In genomic region chr7:83038787-83039186, GRCh38 we compare ENCODE assay signal across 25 cellular contexts.
A peak's percentile ranks its signal among the peaks of the same experiment; 100 is the strongest.
DNase-seq lines count a peak whose midpoint lies in the region; ATAC-seq and TF ChIP-seq lines count a peak whose summit lies in the region.
"Had no signal": no experiment of that assay in that cellular context is flagged by ENCODE, and none has a peak within 500 bp of the region (broad histone marks: within the 10 kb centered on the region; RNA-seq: fewer than 3 reads in every experiment).

No MANE protein-coding gene starts in this region.

- H3K9me3 ChIP-seq in HEK293 (ENCODE audit: control insufficient read depth, insufficient read depth, low read depth, low read length), result no peaks in the 10 kb centered on the region
- H3K9me3 ChIP-seq: SJSA1 had no signal

- no peaks in the 10 kb centered on the region for H3K27me3 Mint-ChIP-seq in activated T-cell treated with anti-CD3 and anti-CD28 coated beads, Interleukin-2, amount 50 U/mL, for 72 hours (ENCODE audit: low read depth)
- H3K27me3 Mint-ChIP-seq: IgD-negative memory B cell had no signal

- H3K9me3 Mint-ChIP-seq in activated T-cell treated with anti-CD3 and anti-CD28 coated beads, Interleukin-2, amount 50 U/mL, for 72 hours, result peaks cover 2 to 9% of the 10 kb centered on the region in 2 donors
- H3K9me3 Mint-ChIP-seq: IgD-negative memory B cell had no signal

- H3K27ac Mint-ChIP-seq in activated T-cell treated with anti-CD3 and anti-CD28 coated beads, Interleukin-2, amount 50 U/mL, for 72 hours, result no peak overlapping the region
- H3K27ac Mint-ChIP-seq: IgD-negative memory B cell had no signal

- no peak for TF ChIP-seq CTCF in HEK293 (tag by site-specific recombination; IDR thresholded peaks at IDR 0.05)

- H3K4me3 Mint-ChIP-seq in activated T-cell treated with anti-CD3 and anti-CD28 coated beads, Interleukin-2, amount 50 U/mL, for 72 hours, result no peak overlapping the region
- H3K4me3 Mint-ChIP-seq: IgD-negative memory B cell had no signal

- H3K36me3 ChIP-seq in HEK293 (ENCODE audit: control insufficient read depth in 2 of 2, insufficient read depth in 1 of 2, low read length in 2 of 2), result no peaks in the 10 kb centered on the region
- H3K36me3 ChIP-seq: SJSA1 had no signal

- H3K4me1 ChIP-seq in HEK293 (ENCODE audit: control insufficient read depth, insufficient read depth, low read length), result no peaks in the 10 kb centered on the region
- H3K4me1 ChIP-seq: SJSA1 had no signal

- no peak overlapping the region for H3K4me3 ChIP-seq in HEK293 (ENCODE audit: low read depth, low read length)
- H3K4me3 ChIP-seq: SJSA1 had no signal

- no peaks in the 10 kb centered on the region for H3K4me1 Mint-ChIP-seq in activated T-cell treated with anti-CD3 and anti-CD28 coated beads, Interleukin-2, amount 50 U/mL, for 72 hours (ENCODE audit: low read depth)
- H3K4me1 Mint-ChIP-seq: IgD-negative memory B cell had no signal

- DNase-seq in EH (ENCODE audit: low read depth) (peak; percentile 12), amniotic epithelial cell (ENCODE audit: low read depth) (peak; percentile 6), iris pigment epithelial cell (ENCODE audit: low read depth) (peak; percentile 24), germinal center (ENCODE audit: low spot score) (no peak)
- DNase-seq in activated CD4-positive, CD25-positive, alpha-beta regulatory T cell (lab: John Stamatoyannopoulos, UW), result no peak
- no peak for DNase-seq in activated T-cell treated with anti-CD3 and anti-CD28 coated beads, Interleukin-2, amount 50 U/mL, for 72 hours
- DNase-seq: 8988T, Calu3, DMS79 treated with DMSO at 0.1 percent for 48 hours, GOT3, NCI-H1105, NCI-H1436 treated with DMSO at 0.1 percent for 48 hours, NCI-H1930, NCI-H446, NCI-H524 treated with DMSO at 0.1 percent for 48 hours, NCI-H774, Right ventricle myocardium superior, RPMI8226 had no signal

- ATAC-seq in HG03469 (IDR thresholded peaks at IDR 0.05; ENCODE audit: unreplicated experiment), result no peak
- no peak for ATAC-seq in activated T-cell treated with anti-CD3 and anti-CD28 coated beads, Interleukin-2, amount 50 U/mL, for 72 hours (replicated peaks in 1 of 2)
- ATAC-seq: HCT116 had no signal

- no peak overlapping the region for H3K27ac ChIP-seq in HEK293 (ENCODE audit: extremely low read depth, low read depth, low read length)
- H3K27ac ChIP-seq: HL-60, KMS-11, SJSA1 had no signal

- CTCF ChIA-PET in HEK293 (lab: Yijun Ruan, JAX), result interaction anchor here (0.7 kb wide), 1 partner anchor 622 kb away, joined by 3 read pairs; no protein-coding TSS in a partner anchor

- POLR2A ChIA-PET in HEK293 (lab: Yijun Ruan, JAX), result no interaction called here

- no peaks in the 10 kb centered on the region for H3K36me3 Mint-ChIP-seq in activated T-cell treated with anti-CD3 and anti-CD28 coated beads, Interleukin-2, amount 50 U/mL, for 72 hours (ENCODE audit: insufficient read depth in 2 of 2)
- H3K36me3 Mint-ChIP-seq: IgD-negative memory B cell had no signal

TF ChIP-seq in HEK293, 187 proteins besides CTCF, POLR2A, EP300 and RAD21:
- peak; percentile 25; the same call in 1 of the 2 replicates for TF ChIP-seq FEZF1 (tag by site-specific recombination; IDR thresholded peaks at IDR 0.05)
- no peak for TF ChIP-seq ZNF362 (tag by site-specific recombination; IDR thresholded peaks at IDR 0.05)

Comparison
In these comparisons a context has a peak if more than half of its experiments do, and no peak if none do; other contexts are left out.
1. DNase-seq: peak in EH (single experiment), amniotic epithelial cell (single experiment) and iris pigment epithelial cell (single experiment); none in germinal center (single experiment), activated CD4-positive, CD25-positive, alpha-beta regulatory T cell (0 of 4) and activated T-cell treated with anti-CD3 and anti-CD28 coated beads, Interleukin-2, amount 50 U/mL, for 72 hours (0 of 2).